Comparison of ENCODE assay signal across 11 cellular contexts in the genomic region with DNA sequence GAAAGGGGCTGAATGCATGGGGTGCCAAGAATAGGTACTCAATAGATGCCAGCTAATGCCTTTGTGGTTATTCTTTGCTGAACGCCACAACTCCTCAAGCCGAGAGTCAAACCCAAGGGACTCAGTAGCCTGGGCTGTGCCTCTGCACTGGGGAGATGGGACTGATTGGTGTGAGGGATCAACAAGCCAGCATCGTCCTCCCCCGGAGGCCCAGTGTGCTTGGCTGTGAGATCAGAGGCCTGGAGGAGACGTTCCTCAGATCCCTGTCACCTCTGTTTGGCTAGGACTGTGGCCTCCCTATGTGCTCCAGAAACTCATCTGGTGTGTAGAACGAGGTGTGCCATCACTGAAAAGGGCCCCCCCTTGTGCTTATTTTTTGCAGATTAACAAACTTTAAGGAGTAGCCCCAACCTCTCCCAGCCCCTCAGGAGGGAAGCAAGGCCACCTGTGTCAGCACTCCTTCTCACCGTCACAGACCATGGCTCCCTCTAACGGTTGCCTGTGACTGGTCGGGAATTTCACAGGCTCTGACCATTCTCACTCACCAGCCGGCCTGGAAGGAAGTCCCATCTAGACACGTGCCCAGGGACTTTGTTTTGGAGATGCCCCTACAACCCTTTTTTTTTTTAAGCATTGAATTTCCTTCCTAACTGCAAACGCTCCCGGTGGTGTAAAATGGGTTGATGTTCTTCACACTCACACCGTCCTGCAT.
A peak's percentile ranks its signal among the peaks of the same experiment; 100 is the strongest.
DNase-seq lines count a peak whose midpoint lies in the region; ATAC-seq, FAIRE-seq and TF ChIP-seq lines count a peak whose summit lies in the region.
"Had no signal": no experiment of that assay in that cellular context is flagged by ENCODE, and none has a peak within 500 bp of the region (broad histone marks: within the 10 kb centered on the region; RNA-seq: fewer than 3 reads in every experiment).

No MANE protein-coding gene starts in this region.

- H3K27me3 Mint-ChIP-seq in endodermal cell (ENCODE audit: insufficient read depth): peaks cover 1% of the 10 kb centered on the region
- H3K27me3 Mint-ChIP-seq in CD8-positive, alpha-beta T cell (ENCODE audit: low read depth): peaks cover 2% of the 10 kb centered on the region

- no peak overlapping the region for H3K4me3 ChIP-seq in endodermal cell (ENCODE audit: low read length)
- no peak overlapping the region for H3K4me3 ChIP-seq in CD8-positive, alpha-beta T cell (ENCODE audit: low read depth, low read length)
- H3K4me3 ChIP-seq: ovary had no signal

- H3K27ac Mint-ChIP-seq in endodermal cell: no peak overlapping the region
- H3K27ac Mint-ChIP-seq in CD8-positive, alpha-beta T cell: no peak overlapping the region

- CTCF ChIA-PET in CD8-positive, alpha-beta T cell (lab: Charles Lee): no interaction called here

- POLR2A ChIA-PET in CD8-positive, alpha-beta T cell (lab: Charles Lee): no interaction called here

- no peaks in the 10 kb centered on the region for H3K27me3 ChIP-seq in endodermal cell (ENCODE audit: control insufficient read depth, insufficient read depth, low read length, poor library complexity, severe bottlenecking)
- H3K27me3 ChIP-seq in CD8-positive, alpha-beta T cell (ENCODE audit: insufficient read depth, low read length): no peaks in the 10 kb centered on the region
- H3K27me3 ChIP-seq: ovary had no signal

- no peak overlapping the region for H3K27ac ChIP-seq in endodermal cell (ENCODE audit: low read depth, low read length)
- H3K27ac ChIP-seq in CD8-positive, alpha-beta T cell (ENCODE audit: low read depth, low read length): no peak overlapping the region
- H3K27ac ChIP-seq: ovary had no signal

- no peak overlapping the region for H3K4me3 Mint-ChIP-seq in endodermal cell
- H3K4me3 Mint-ChIP-seq in CD8-positive, alpha-beta T cell: no peak overlapping the region

- DNase-seq in AG08396 (ENCODE audit: low spot score) (peak; percentile 35), HPDE6-E6E7 (ENCODE audit: extremely low spot score) (peak; percentile 31), endodermal cell (peak; percentile 83), lung microvascular endothelial cell (ENCODE audit: low read depth in 2 of 2) (peak; percentile 37 to 84), RCC 7860 (ENCODE audit: low spot score) (no peak), erythroblast (lab: John Stamatoyannopoulos, UW) (no peak)
- DNase-seq in CD8-positive, alpha-beta T cell: no peak
- no peak for DNase-seq in stimulated activated CD4-positive, alpha-beta T cell treated with anti-CD3 and anti-CD28 coated beads, Interleukin-1b, Interleukin-23, amount 100 ng/mL, for 48 hours
- DNase-seq: activated CD8-positive, alpha-beta memory T cell treated with anti-CD3 and anti-CD28 coated beads, Interleukin-2, amount 50 U/mL, for 48 hours; central memory CD4-positive, alpha-beta T cell had no signal

- ATAC-seq in CD8-positive, alpha-beta T cell: no peak

- TF ChIP-seq CTCF in endodermal cell (conservative IDR thresholded peaks at IDR 0.05): peak; percentile 63
- TF ChIP-seq CTCF in CD8-positive, alpha-beta T cell (IDR thresholded peaks at IDR 0.05): no peak

- 72 to 74% methylated on average over 11 to 14 of the region's 14 CpGs for WGBS in endodermal cell (ENCODE audit: insufficient coverage in 1 of 2, insufficient read length in 1 of 2), 2 experiments

- TF ChIP-seq POLR2A in erythroblast (IDR thresholded peaks at IDR 0.05; ENCODE audit: low read length): no peak

- H3K36me3 ChIP-seq in endodermal cell (ENCODE audit: control insufficient read depth, insufficient read depth, low read length): no peaks in the 10 kb centered on the region
- H3K36me3 ChIP-seq in CD8-positive, alpha-beta T cell (ENCODE audit: insufficient read depth, low read length): no peaks in the 10 kb centered on the region
- H3K36me3 ChIP-seq: ovary had no signal

- peaks cover 2% of the 10 kb centered on the region for H3K9me3 Mint-ChIP-seq in endodermal cell
- no peaks in the 10 kb centered on the region for H3K9me3 Mint-ChIP-seq in CD8-positive, alpha-beta T cell

- H3K4me1 Mint-ChIP-seq in endodermal cell: peaks cover 5% of the 10 kb centered on the region
- H3K4me1 Mint-ChIP-seq in CD8-positive, alpha-beta T cell (ENCODE audit: low read depth): no peaks in the 10 kb centered on the region

- H3K4me1 ChIP-seq in endodermal cell (ENCODE audit: control insufficient read depth, insufficient read depth, low read length): peaks cover 5% of the 10 kb centered on the region
- no peaks in the 10 kb centered on the region for H3K4me1 ChIP-seq in CD8-positive, alpha-beta T cell (ENCODE audit: insufficient read depth, low read length)

- intact Hi-C loops in CD8-positive, alpha-beta T cell (cut with DNase I, micrococcal nuclease): no loop called here

- no peaks in the 10 kb centered on the region for H3K9me3 ChIP-seq in endodermal cell (ENCODE audit: control insufficient read depth, low read length)
- no peaks in the 10 kb centered on the region for H3K9me3 ChIP-seq in CD8-positive, alpha-beta T cell (ENCODE audit: low read length)
- H3K9me3 ChIP-seq: ovary had no signal

- FAIRE-seq in RCC 7860 (lab: Jason Lieb, UNC): no peak

- no peaks in the 10 kb centered on the region for H3K36me3 Mint-ChIP-seq in endodermal cell (ENCODE audit: low read depth)
- no peaks in the 10 kb centered on the region for H3K36me3 Mint-ChIP-seq in CD8-positive, alpha-beta T cell

- no peak overlapping the region for H3K9ac ChIP-seq in endodermal cell (ENCODE audit: extremely low read depth, low read length, poor library complexity, severe bottlenecking)

Comparison
In these comparisons a context has a peak if more than half of its experiments do, and no peak if none do; other contexts are left out.
1. DNase-seq: peak in AG08396 (single experiment), HPDE6-E6E7 (single experiment), endodermal cell (single experiment) and lung microvascular endothelial cell (2 of 2); none in RCC 7860 (single experiment), CD8-positive, alpha-beta T cell (0 of 7), erythroblast (0 of 2) and stimulated activated CD4-positive, alpha-beta T cell treated with anti-CD3 and anti-CD28 coated beads, Interleukin-1b, Interleukin-23, amount 100 ng/mL, for 48 hours (single experiment).